1 cellular context compared by ENCODE assay signal in genomic region chr9:122370869-122371467, GRCh38.
TF ChIP-seq lines count a peak whose summit lies in the region.

TSS of gene PTGS1 (plus strand) at chr9:122371024. CDS start at chr9:122371085, 61 bp downstream.

TF ChIP-seq in K562, 482 proteins besides CTCF, POLR2A, EP300 and RAD21 (continued from another document):
- TF ChIP-seq, protein P1, sequence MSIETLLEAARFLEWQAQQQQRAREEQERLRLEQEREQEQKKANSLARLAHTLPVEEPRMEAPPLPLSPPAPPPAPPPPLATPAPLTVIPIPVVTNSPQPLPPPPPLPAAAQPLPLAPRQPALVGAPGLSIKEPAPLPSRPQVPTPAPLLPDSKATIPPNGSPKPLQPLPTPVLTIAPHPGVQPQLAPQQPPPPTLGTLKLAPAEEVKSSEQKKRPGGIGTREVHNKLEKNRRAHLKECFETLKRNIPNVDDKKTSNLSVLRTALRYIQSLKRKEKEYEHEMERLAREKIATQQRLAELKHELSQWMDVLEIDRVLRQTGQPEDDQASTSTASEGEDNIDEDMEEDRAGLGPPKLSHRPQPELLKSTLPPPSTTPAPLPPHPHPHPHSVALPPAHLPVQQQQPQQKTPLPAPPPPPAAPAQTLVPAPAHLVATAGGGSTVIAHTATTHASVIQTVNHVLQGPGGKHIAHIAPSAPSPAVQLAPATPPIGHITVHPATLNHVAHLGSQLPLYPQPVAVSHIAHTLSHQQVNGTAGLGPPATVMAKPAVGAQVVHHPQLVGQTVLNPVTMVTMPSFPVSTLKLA (conservative IDR thresholded peaks at IDR 0.05) = peak in 1 of 2 experiments; percentile 56; a peak in 2 of 4 replicates
- TF ChIP-seq MTA3 (IDR thresholded peaks at IDR 0.05; ENCODE audit: borderline replicate concordance) = peak; percentile 37; the same call in 1 of the 2 replicates
- no peak for TF ChIP-seq ZNF408 (CRISPR knock-in tag; IDR thresholded peaks at IDR 0.05; ENCODE audit: low read depth)
- no peak for TF ChIP-seq PHF21A (IDR thresholded peaks at IDR 0.05; ENCODE audit: borderline replicate concordance, low read depth)
- TF ChIP-seq PHB (CRISPR knock-in tag; IDR thresholded peaks at IDR 0.05) = no peak
- TF ChIP-seq, protein P2, sequence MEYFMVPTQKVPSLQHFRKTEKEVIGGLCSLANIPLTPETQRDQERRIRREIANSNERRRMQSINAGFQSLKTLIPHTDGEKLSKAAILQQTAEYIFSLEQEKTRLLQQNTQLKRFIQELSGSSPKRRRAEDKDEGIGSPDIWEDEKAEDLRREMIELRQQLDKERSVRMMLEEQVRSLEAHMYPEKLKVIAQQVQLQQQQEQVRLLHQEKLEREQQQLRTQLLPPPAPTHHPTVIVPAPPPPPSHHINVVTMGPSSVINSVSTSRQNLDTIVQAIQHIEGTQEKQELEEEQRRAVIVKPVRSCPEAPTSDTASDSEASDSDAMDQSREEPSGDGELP (CRISPR knock-in tag; IDR thresholded peaks at IDR 0.05; ENCODE audit: borderline replicate concordance) = peak; percentile 44; the same call in 1 of the 2 replicates
- no peak for TF ChIP-seq HIVEP1 (CRISPR knock-in tag; IDR thresholded peaks at IDR 0.05)
- TF ChIP-seq, protein P3, sequence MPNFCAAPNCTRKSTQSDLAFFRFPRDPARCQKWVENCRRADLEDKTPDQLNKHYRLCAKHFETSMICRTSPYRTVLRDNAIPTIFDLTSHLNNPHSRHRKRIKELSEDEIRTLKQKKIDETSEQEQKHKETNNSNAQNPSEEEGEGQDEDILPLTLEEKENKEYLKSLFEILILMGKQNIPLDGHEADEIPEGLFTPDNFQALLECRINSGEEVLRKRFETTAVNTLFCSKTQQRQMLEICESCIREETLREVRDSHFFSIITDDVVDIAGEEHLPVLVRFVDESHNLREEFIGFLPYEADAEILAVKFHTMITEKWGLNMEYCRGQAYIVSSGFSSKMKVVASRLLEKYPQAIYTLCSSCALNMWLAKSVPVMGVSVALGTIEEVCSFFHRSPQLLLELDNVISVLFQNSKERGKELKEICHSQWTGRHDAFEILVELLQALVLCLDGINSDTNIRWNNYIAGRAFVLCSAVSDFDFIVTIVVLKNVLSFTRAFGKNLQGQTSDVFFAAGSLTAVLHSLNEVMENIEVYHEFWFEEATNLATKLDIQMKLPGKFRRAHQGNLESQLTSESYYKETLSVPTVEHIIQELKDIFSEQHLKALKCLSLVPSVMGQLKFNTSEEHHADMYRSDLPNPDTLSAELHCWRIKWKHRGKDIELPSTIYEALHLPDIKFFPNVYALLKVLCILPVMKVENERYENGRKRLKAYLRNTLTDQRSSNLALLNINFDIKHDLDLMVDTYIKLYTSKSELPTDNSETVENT (CRISPR knock-in tag; IDR thresholded peaks at IDR 0.05) = no peak
- TF ChIP-seq SPI1 (IDR thresholded peaks at IDR 0.05; ENCODE audit: borderline replicate concordance, low read depth, low read length) = peak; percentile 41; the same call in 1 of the 2 replicates
- TF ChIP-seq PHF8 (IDR thresholded peaks at IDR 0.05; ENCODE audit: borderline replicate concordance, low read length) = peak; percentile 48; the same call in 1 of the 2 replicates
- TF ChIP-seq CEBPB (tag; IDR thresholded peaks at IDR 0.05) = no peak
- TF ChIP-seq, protein P4, sequence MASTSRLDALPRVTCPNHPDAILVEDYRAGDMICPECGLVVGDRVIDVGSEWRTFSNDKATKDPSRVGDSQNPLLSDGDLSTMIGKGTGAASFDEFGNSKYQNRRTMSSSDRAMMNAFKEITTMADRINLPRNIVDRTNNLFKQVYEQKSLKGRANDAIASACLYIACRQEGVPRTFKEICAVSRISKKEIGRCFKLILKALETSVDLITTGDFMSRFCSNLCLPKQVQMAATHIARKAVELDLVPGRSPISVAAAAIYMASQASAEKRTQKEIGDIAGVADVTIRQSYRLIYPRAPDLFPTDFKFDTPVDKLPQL (IDR thresholded peaks at IDR 0.05; ENCODE audit: extremely low read depth, insufficient read length) = no peak
- peak; percentile 16 to 34; a peak in 1 of 4 replicates for TF ChIP-seq NRF1 (conservative IDR thresholded peaks at IDR 0.05 in 1 of 2, IDR thresholded peaks at IDR 0.05 in 1 of 2)
- no peak for TF ChIP-seq ZSCAN29 (IDR thresholded peaks at IDR 0.05)
- no peak for TF ChIP-seq SAFB (IDR thresholded peaks at IDR 0.05; ENCODE audit: borderline replicate concordance, low read depth, low read length)
